Comparison of ENCODE assay signal across 20 cellular contexts in the genomic region with DNA sequence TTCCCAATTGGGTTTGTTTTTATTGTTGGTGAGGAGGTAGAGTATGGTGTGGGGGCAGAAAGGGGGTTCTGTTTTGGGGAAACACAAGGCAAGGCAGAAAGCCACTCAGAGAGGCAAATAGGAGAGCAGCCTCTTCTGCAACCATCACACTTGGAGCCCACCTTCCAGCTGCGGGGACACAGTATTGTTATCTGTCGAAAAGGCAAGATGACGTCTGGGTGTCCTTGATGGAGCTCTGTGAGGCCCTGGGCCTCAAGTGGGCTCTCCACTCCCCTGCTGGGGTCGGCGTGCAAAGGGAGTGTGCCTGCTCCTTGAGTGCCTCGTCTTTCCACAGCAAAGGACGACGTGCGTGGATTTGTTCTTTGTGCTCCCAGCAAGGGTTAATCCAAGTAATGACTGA.
DNase-seq lines count a peak whose midpoint lies in the region; TF ChIP-seq lines count a peak whose summit lies in the region.
"Had no signal": no experiment of that assay in that cellular context is flagged by ENCODE, and none has a peak within 500 bp of the region (broad histone marks: within the 10 kb centered on the region; RNA-seq: fewer than 3 reads in every experiment).

No MANE protein-coding gene starts in this region.

- H3K27ac ChIP-seq in RWPE1 (peak overlapping the region; percentile 96), neuronal stem cell (replicated peaks; ENCODE audit: low read length) (no peak overlapping the region)
- H3K27ac ChIP-seq: HL-60 had no signal

- H3K27me3 Mint-ChIP-seq in Calu3 (ENCODE audit: unreplicated experiment): no peaks in the 10 kb centered on the region
- H3K27me3 Mint-ChIP-seq: CD4-positive, CD25-positive, alpha-beta regulatory T cell had no signal

- H2BK120ac ChIP-seq in neuronal stem cell (ENCODE audit: low read depth, low read length): no peak overlapping the region

- H2BK15ac ChIP-seq in neuronal stem cell (ENCODE audit: low read length): no peak overlapping the region

- H3K27me3 ChIP-seq in neuronal stem cell (ENCODE audit: control insufficient read depth in 3 of 3, insufficient read depth in 3 of 3, low read depth in 1 of 3, low read length in 3 of 3): peaks cover 0 to 5% (median 0%) of the 10 kb centered on the region in 3 experiments
- H3K27me3 ChIP-seq: BE2C had no signal

- H3K23ac ChIP-seq in neuronal stem cell (ENCODE audit: low read depth, low read length, poor library complexity): no peak overlapping the region

- no peaks in the 10 kb centered on the region for H3K79me1 ChIP-seq in neuronal stem cell (ENCODE audit: low read depth, low read length)

- no peak overlapping the region for H3K9ac ChIP-seq in neuronal stem cell (ENCODE audit: low read depth, low read length, poor library complexity)

- no peak overlapping the region for H3K4ac ChIP-seq in neuronal stem cell (ENCODE audit: low read length)

- peak overlapping the region; percentile 38 for H3K18ac ChIP-seq in neuronal stem cell (ENCODE audit: low read length)

- peaks cover 40% of the 10 kb centered on the region for H3K4me1 Mint-ChIP-seq in Calu3 (ENCODE audit: low read depth, unreplicated experiment)
- H3K4me1 Mint-ChIP-seq: CD4-positive, CD25-positive, alpha-beta regulatory T cell; CD8-positive, alpha-beta memory T cell had no signal

- no peak overlapping the region for H4K8ac ChIP-seq in neuronal stem cell (ENCODE audit: low read depth, low read length)

- H3K4me2 ChIP-seq in neuronal stem cell (ENCODE audit: insufficient read depth, low read length, poor library complexity, severe bottlenecking): no peak overlapping the region
- H3K4me2 ChIP-seq: GM23338 had no signal

- H2AK5ac ChIP-seq in neuronal stem cell (ENCODE audit: low read depth, low read length): no peak overlapping the region

- H3K9me3 ChIP-seq in neuronal stem cell (replicated peaks in 1 of 2; ENCODE audit: control insufficient read depth in 2 of 2, insufficient read depth in 1 of 2, low read depth in 1 of 2, low read length in 2 of 2): peaks cover 0 to 2% of the 10 kb centered on the region in 2 donors
- H3K9me3 ChIP-seq: BE2C had no signal

- no peak overlapping the region for H3K4me3 Mint-ChIP-seq in Calu3 (ENCODE audit: low read depth, unreplicated experiment)
- H3K4me3 Mint-ChIP-seq: CD4-positive, CD25-positive, alpha-beta regulatory T cell; CD8-positive, alpha-beta memory T cell; GM23338; HFFc6 had no signal

- peaks cover 32% of the 10 kb centered on the region for H3K36me3 Mint-ChIP-seq in Calu3 (ENCODE audit: insufficient read depth, unreplicated experiment)
- H3K36me3 Mint-ChIP-seq: CD4-positive, CD25-positive, alpha-beta regulatory T cell; CD8-positive, alpha-beta memory T cell had no signal

- CTCF ChIA-PET in Calu3 (lab: Charles Lee): no interaction called here
- CTCF ChIA-PET in RWPE1 (lab: Yijun Ruan, JAX): no interaction called here

- POLR2A ChIA-PET in RWPE1 (lab: Yijun Ruan, JAX; ENCODE audit: low non-redundant PET): no interaction called here

- no peak overlapping the region for H3K4me3 ChIP-seq in neuronal stem cell (ENCODE audit: low read length in 2 of 2)
- H3K4me3 ChIP-seq: GM23338 had no signal

- no peaks in the 10 kb centered on the region for H3K36me3 ChIP-seq in neuronal stem cell (replicated peaks in 1 of 2; ENCODE audit: control insufficient read depth in 2 of 2, insufficient read depth in 2 of 2, low read length in 2 of 2)
- H3K36me3 ChIP-seq: BE2C had no signal

- no peak overlapping the region for H2BK5ac ChIP-seq in neuronal stem cell (ENCODE audit: low read length)

- H4K91ac ChIP-seq in neuronal stem cell (ENCODE audit: low read depth, low read length, poor library complexity): no peak overlapping the region

- TF ChIP-seq CTCF in Calu3 (IDR thresholded peaks at IDR 0.05; ENCODE audit: unreplicated experiment) (no peak), RWPE1 (conservative IDR thresholded peaks at IDR 0.05; ENCODE audit: low read depth) (no peak)

- peaks cover 2 to 13% of the 10 kb centered on the region in 2 donors for H3K4me1 ChIP-seq in neuronal stem cell (ENCODE audit: control insufficient read depth in 2 of 2, insufficient read depth in 1 of 2, low read depth in 1 of 2, low read length in 2 of 2)
- H3K4me1 ChIP-seq: BE2C had no signal

- no TSS peak for BruUV-seq in Calu3 (replicated peaks; lab: Mats Ljungman, UMichigan)

- no peak overlapping the region for H3K14ac ChIP-seq in neuronal stem cell (ENCODE audit: low read length)

- H3K9me3 Mint-ChIP-seq in Calu3 (ENCODE audit: low read depth, unreplicated experiment): no peaks in the 10 kb centered on the region
- H3K9me3 Mint-ChIP-seq: CD4-positive, CD25-positive, alpha-beta regulatory T cell; CD8-positive, alpha-beta memory T cell; GM23338; HFFc6 had no signal

- WGBS in neuronal stem cell (ENCODE audit: extremely low coverage in 2 of 2, insufficient read length in 2 of 2, insufficient replicate concordance in 1 of 2), 2 donors: no CpG with 5 or more reads among the region's 9 CpGs

- DNase-seq in Calu3: no peak
- no peak for DNase-seq in RWPE1 (ENCODE audit: low spot score)
- DNase-seq in mesenteric fat pad (ENCODE audit: low spot score): peak; percentile 55
- no peak for DNase-seq in neuronal stem cell (ENCODE audit: low spot score)
- no peak for DNase-seq in mucosa of gallbladder (ENCODE audit: low spot score)
- no peak for DNase-seq in OCI-M1 (lab: John Stamatoyannopoulos, UW)
- no peak for DNase-seq in SIG-M5 (lab: John Stamatoyannopoulos, UW)
- DNase-seq in stimulated activated CD4-positive, alpha-beta T cell treated with anti-CD3 and anti-CD28 coated beads, Interleukin-4, amount 100 ng/mL, for 4 hours: no peak
- DNase-seq: ACHN; BE2C; C1 segment of cervical spinal cord; CD4-positive, CD25-positive, alpha-beta regulatory T cell; CD8-positive, alpha-beta memory T cell; COR-L47; DMS79; GDM1; H7; HFFc6 had no signal

- no peak overlapping the region for H2BK12ac ChIP-seq in neuronal stem cell (ENCODE audit: low read length)

- no peak overlapping the region for H2AFZ ChIP-seq in neuronal stem cell (ENCODE audit: low read length)

- H3K27ac Mint-ChIP-seq in Calu3 (ENCODE audit: unreplicated experiment): peak overlapping the region; percentile 94
- H3K27ac Mint-ChIP-seq: CD4-positive, CD25-positive, alpha-beta regulatory T cell; CD8-positive, alpha-beta memory T cell; GM23338; HFFc6 had no signal

- intact Hi-C loops in Calu3 (cut with micrococcal nuclease; ENCODE audit: unreplicated experiment): no loop called here
